ENCODE assay signal across 14 cellular contexts in the genomic region with DNA sequence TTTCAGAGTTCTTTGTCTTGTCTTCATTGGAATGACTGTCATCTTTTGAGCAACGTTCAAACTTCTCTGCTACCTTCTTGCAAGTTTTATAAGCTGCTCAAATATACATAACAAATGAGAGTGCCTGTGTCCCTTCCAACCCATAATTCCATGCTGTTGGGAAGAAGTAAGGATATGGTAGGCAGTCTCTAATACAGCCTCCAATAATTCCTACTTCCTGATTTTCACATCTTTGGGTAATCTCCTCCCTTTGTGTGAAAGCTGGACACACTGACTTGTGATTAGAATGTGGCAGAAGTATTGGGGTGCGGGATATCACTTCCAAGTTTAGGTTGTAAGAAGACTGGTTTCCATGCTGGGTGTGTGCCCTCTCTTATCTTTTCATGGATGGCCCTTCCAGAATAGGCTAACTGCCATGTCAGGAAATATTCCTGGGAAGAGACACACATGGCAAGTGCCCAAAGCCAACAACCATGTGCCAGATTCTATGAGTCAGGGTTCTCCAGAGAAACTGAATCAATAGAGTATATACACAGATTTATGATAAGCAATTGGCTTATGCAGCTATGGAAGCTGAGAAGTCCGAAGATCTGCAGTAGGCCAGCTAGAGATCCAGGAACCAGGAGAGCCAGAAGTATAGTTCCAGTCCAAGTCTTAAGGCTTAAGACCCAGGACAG.
A peak's percentile ranks its signal among the peaks of the same experiment; 100 is the strongest.
DNase-seq lines count a peak whose midpoint lies in the region; ATAC-seq, FAIRE-seq and TF ChIP-seq lines count a peak whose summit lies in the region.
"Had no signal": no experiment of that assay in that cellular context is flagged by ENCODE, and none has a peak within 500 bp of the region (broad histone marks: within the 10 kb centered on the region; RNA-seq: fewer than 3 reads in every experiment).

No MANE protein-coding gene starts in this region.

- H3K9ac ChIP-seq in liver (ENCODE audit: low read depth in 1 of 2, low read length in 2 of 2) = no peak overlapping the region
- H3K9ac ChIP-seq in HepG2 (ENCODE audit: insufficient read depth, low read depth, low read length) = no peak overlapping the region

- H3K27ac Mint-ChIP-seq in MCF 10A (ENCODE audit: low read depth, unreplicated experiment) = peak overlapping the region; percentile 46
- H3K27ac Mint-ChIP-seq in activated T-helper 17 cell treated with anti-CD3 and anti-CD28 coated beads, Interleukin-2, amount 50 U/mL, for 72 hours = no peak overlapping the region
- H3K27ac Mint-ChIP-seq: dendritic cell treated with granulocyte-macrophage colony-stimulating factor and Interleukin-4, amounts not matched to agents 40 ng/mL and 50 ng/mL, for 4 days had no signal

- in situ Hi-C loops in HepG2 (cut with HindIII; ENCODE audit: extremely low pct_ligation_motif_present, low pct_unique_long_range_greater_than_20kb) = no loop called here

- H3K9me3 Mint-ChIP-seq in MCF 10A (ENCODE audit: unreplicated experiment) = no peaks in the 10 kb centered on the region
- no peaks in the 10 kb centered on the region for H3K9me3 Mint-ChIP-seq in activated T-helper 17 cell treated with anti-CD3 and anti-CD28 coated beads, Interleukin-2, amount 50 U/mL, for 72 hours
- H3K9me3 Mint-ChIP-seq: dendritic cell treated with granulocyte-macrophage colony-stimulating factor and Interleukin-4, amounts not matched to agents 40 ng/mL and 50 ng/mL, for 4 days had no signal

- no peak overlapping the region for H3K27ac ChIP-seq in liver (ENCODE audit: low read depth in 1 of 2, low read length in 2 of 2)
- no peak overlapping the region for H3K27ac ChIP-seq in HepG2 (ENCODE audit: extremely low read length, insufficient read depth, low read length)
- no peak overlapping the region for H3K27ac ChIP-seq in substantia nigra (ENCODE audit: low read depth, low read length, poor library complexity, severe bottlenecking)
- H3K27ac ChIP-seq: lower lobe of right lung, tibial nerve had no signal

- POLR2A ChIA-PET in HepG2 (lab: Yijun Ruan, JAX) (no interaction called here), MCF 10A (lab: Yijun Ruan, JAX) (interaction anchor here (0.6 to 1.4 kb wide), 3 partner anchors 11 to 234 kb away, joined by 3 to 4 read pairs (median 3); no protein-coding TSS in a partner anchor)

- H3K79me2 ChIP-seq in HepG2 (ENCODE audit: insufficient read depth, low read length) = no peaks in the 10 kb centered on the region

- intact Hi-C loops in HepG2 (cut with micrococcal nuclease; ENCODE audit: unreplicated experiment) (no loop called here), MCF 10A (cut with micrococcal nuclease) (no loop called here)

- CTCF ChIA-PET in HepG2 (lab: Yijun Ruan, JAX; ENCODE audit: low intra/inter-chr PET ratio, low total read pairs) = no interaction called here
- CTCF ChIA-PET in MCF 10A (lab: Yijun Ruan, JAX) = interaction anchor here (0.8 kb wide), 1 partner anchor 298 kb away, joined by 3 read pairs; no protein-coding TSS in a partner anchor

- no peak overlapping the region for H3K4me3 ChIP-seq in liver (ENCODE audit: low read depth in 1 of 3, low read length in 3 of 3)
- no peak overlapping the region for H3K4me3 ChIP-seq in HepG2 (replicated peaks in 1 of 3; ENCODE audit: insufficient read depth in 1 of 3, low read depth in 2 of 3, low read length in 3 of 3)
- H3K4me3 ChIP-seq: GM12878, lower lobe of right lung, tibial nerve had no signal

- BruUV-seq in HepG2 (replicated peaks; lab: Mats Ljungman, UMichigan) (no TSS peak), MCF 10A (replicated peaks; lab: Mats Ljungman, UMichigan) (no TSS peak)

- no peak for TF ChIP-seq POLR2A in HepG2 (IDR thresholded peaks at IDR 0.05; ENCODE audit: insufficient read depth in 1 of 2, low read depth in 2 of 2, low read length in 2 of 2)

- H3K36me3 Mint-ChIP-seq in MCF 10A (ENCODE audit: insufficient read depth, unreplicated experiment) = no peaks in the 10 kb centered on the region
- H3K36me3 Mint-ChIP-seq in activated T-helper 17 cell treated with anti-CD3 and anti-CD28 coated beads, Interleukin-2, amount 50 U/mL, for 72 hours (ENCODE audit: low read depth) = no peaks in the 10 kb centered on the region

- TF ChIP-seq RAD21 in liver (IDR thresholded peaks at IDR 0.05) (no peak), HepG2 (CRISPR knock-in tag; IDR thresholded peaks at IDR 0.05) (no peak)

- FAIRE-seq in HepG2 (lab: Jason Lieb, UNC) = no peak
- FAIRE-seq: GM12878 had no signal

- DNase-seq in HepG2 (ENCODE audit: low spot score) (no peak), MCF 10A (ENCODE audit: unreplicated experiment) (peak; percentile 88), kidney tubule cell (ENCODE audit: low spot score) (peak; percentile 49), substantia nigra (lab: John Stamatoyannopoulos, UW) (no peak), OCI-M2 (lab: John Stamatoyannopoulos, UW; ENCODE audit: unreplicated experiment) (no peak)
- DNase-seq: KBM-7, lower lobe of right lung, NCI-H1930 had no signal

- H3K27me3 Mint-ChIP-seq in MCF 10A (ENCODE audit: insufficient read depth, unreplicated experiment) = no peaks in the 10 kb centered on the region
- peaks cover 5% of the 10 kb centered on the region for H3K27me3 Mint-ChIP-seq in activated T-helper 17 cell treated with anti-CD3 and anti-CD28 coated beads, Interleukin-2, amount 50 U/mL, for 72 hours
- H3K27me3 Mint-ChIP-seq: dendritic cell treated with granulocyte-macrophage colony-stimulating factor and Interleukin-4, amounts not matched to agents 40 ng/mL and 50 ng/mL, for 4 days had no signal

- no peak overlapping the region for H3K4me3 Mint-ChIP-seq in MCF 10A (ENCODE audit: unreplicated experiment)
- no peak overlapping the region for H3K4me3 Mint-ChIP-seq in activated T-helper 17 cell treated with anti-CD3 and anti-CD28 coated beads, Interleukin-2, amount 50 U/mL, for 72 hours
- H3K4me3 Mint-ChIP-seq: dendritic cell treated with granulocyte-macrophage colony-stimulating factor and Interleukin-4, amounts not matched to agents 40 ng/mL and 50 ng/mL, for 4 days had no signal

- H3K36me3 ChIP-seq in liver (ENCODE audit: control insufficient read depth in 4 of 4, insufficient read depth in 3 of 4, low read depth in 1 of 4, low read length in 3 of 4) = no peaks in the 10 kb centered on the region
- H3K36me3 ChIP-seq in HepG2 (replicated peaks in 1 of 2; ENCODE audit: control insufficient read depth in 1 of 2, insufficient read depth in 2 of 2, low read length in 2 of 2) = no peaks in the 10 kb centered on the region
- H3K36me3 ChIP-seq: lower lobe of right lung, tibial nerve had no signal

- no peak overlapping the region for H2AFZ ChIP-seq in HepG2 (ENCODE audit: low read length)

- no peak for ATAC-seq in HepG2
- no peak for ATAC-seq in activated T-helper 17 cell treated with anti-CD3 and anti-CD28 coated beads, Interleukin-2, amount 50 U/mL, for 72 hours (replicated peaks)
- no peak for ATAC-seq in GM21423 (IDR thresholded peaks at IDR 0.05; ENCODE audit: unreplicated experiment)
- ATAC-seq: GM12878, lower lobe of right lung had no signal

- H3K4me1 ChIP-seq in liver (ENCODE audit: control insufficient read depth in 4 of 4, insufficient read depth in 4 of 4, low read length in 3 of 4) = no peaks in the 10 kb centered on the region
- no peaks in the 10 kb centered on the region for H3K4me1 ChIP-seq in HepG2 (ENCODE audit: insufficient read depth, low read length)
- H3K4me1 ChIP-seq: lower lobe of right lung had no signal

- no peak overlapping the region for H3K4me2 ChIP-seq in HepG2 (ENCODE audit: low read depth, low read length)

- WGBS in liver = 46% methylated on average over 3 of the region's 3 CpGs
- 6% methylated on average over 3 of the region's 3 CpGs for WGBS in HepG2 (ENCODE audit: low lambda C conversion rate)

- no peak for TF ChIP-seq EP300 in HepG2 (IDR thresholded peaks at IDR 0.05; ENCODE audit: low read depth in 2 of 2, low read length in 2 of 2)
- TF ChIP-seq EP300 in HepG2 (CRISPR knock-in tag; IDR thresholded peaks at IDR 0.05; ENCODE audit: borderline replicate concordance) = no peak

- peaks cover 14% of the 10 kb centered on the region for H3K4me1 Mint-ChIP-seq in MCF 10A (ENCODE audit: insufficient read depth, unreplicated experiment)
- H3K4me1 Mint-ChIP-seq in activated T-helper 17 cell treated with anti-CD3 and anti-CD28 coated beads, Interleukin-2, amount 50 U/mL, for 72 hours = no peaks in the 10 kb centered on the region

- H4K20me1 ChIP-seq in HepG2 (ENCODE audit: insufficient read depth, low read length) = no peaks in the 10 kb centered on the region

- H3K27me3 ChIP-seq in liver (ENCODE audit: control insufficient read depth in 4 of 4, insufficient read depth in 4 of 4, low read length in 3 of 4) = peaks cover 0 to 2% (median 0%) of the 10 kb centered on the region in 4 donors
- H3K27me3 ChIP-seq in HepG2 (ENCODE audit: control insufficient read depth in 1 of 2, insufficient read depth in 2 of 2, low read length in 2 of 2) = no peaks in the 10 kb centered on the region
- H3K27me3 ChIP-seq: tibial nerve had no signal

- H3K9me3 ChIP-seq in liver (ENCODE audit: control insufficient read depth in 4 of 4, low read length in 3 of 4) (no peaks in the 10 kb centered on the region), HepG2 (ENCODE audit: low read length) (no peaks in the 10 kb centered on the region)
- H3K9me3 ChIP-seq: lower lobe of right lung, tibial nerve had no signal

- TF ChIP-seq CTCF in liver (IDR thresholded peaks at IDR 0.05; ENCODE audit: low read depth, low read length, missing input control) = no peak
- TF ChIP-seq CTCF in HepG2 (CRISPR knock-in tag; IDR thresholded peaks at IDR 0.05) = no peak
- TF ChIP-seq CTCF in MCF 10A (IDR thresholded peaks at IDR 0.05; ENCODE audit: unreplicated experiment) = no peak

TF ChIP-seq in liver, 16 proteins besides CTCF, POLR2A, EP300 and RAD21 (continues in another document):
- TF ChIP-seq, protein P1, sequence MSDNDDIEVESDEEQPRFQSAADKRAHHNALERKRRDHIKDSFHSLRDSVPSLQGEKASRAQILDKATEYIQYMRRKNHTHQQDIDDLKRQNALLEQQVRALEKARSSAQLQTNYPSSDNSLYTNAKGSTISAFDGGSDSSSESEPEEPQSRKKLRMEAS (IDR thresholded peaks at IDR 0.05) = peak; percentile 40
- TF ChIP-seq RXRA (IDR thresholded peaks at IDR 0.05) = peak in 1 of 2 donors; percentile 21
- peak; percentile 40 to 66 for TF ChIP-seq JUND (IDR thresholded peaks at IDR 0.05)

TF ChIP-seq in HepG2, 621 proteins besides CTCF, POLR2A, EP300 and RAD21 (continues in another document):
- TF ChIP-seq ZNF432 (CRISPR knock-in tag; IDR thresholded peaks at IDR 0.05; ENCODE audit: borderline replicate concordance) (no peak), NFE2L2 (IDR thresholded peaks at IDR 0.05; ENCODE audit: low read length) (no peak), NFATC3 (CRISPR knock-in tag; IDR thresholded peaks at IDR 0.05) (no peak), ZNF713 (CRISPR knock-in tag; IDR thresholded peaks at IDR 0.05) (no peak), TEAD2 (CRISPR knock-in tag; IDR thresholded peaks at IDR 0.05) (no peak), HCFC1 (IDR thresholded peaks at IDR 0.05; ENCODE audit: low read depth, low read length) (no peak), KAT8 (CRISPR knock-in tag; IDR thresholded peaks at IDR 0.05) (no peak), PAX8 (CRISPR knock-in tag; IDR thresholded peaks at IDR 0.05; ENCODE audit: borderline replicate concordance) (no peak), SNAPC2 (CRISPR knock-in tag; IDR thresholded peaks at IDR 0.05) (no peak), ZNF850 (CRISPR knock-in tag; conservative IDR thresholded peaks at IDR 0.05) (no peak), ZNF670 (CRISPR knock-in tag; IDR thresholded peaks at IDR 0.05; ENCODE audit: borderline replicate concordance) (no peak)

Comparison
In these comparisons a context has a peak if more than half of its experiments do, and no peak if none do; other contexts are left out.
1. DNase-seq: peak in MCF 10A (single experiment) and kidney tubule cell (single experiment); none in HepG2 (single experiment), substantia nigra (0 of 49) and OCI-M2 (single experiment).